ENCODE assay signal across 2 cellular contexts in the genomic region with DNA sequence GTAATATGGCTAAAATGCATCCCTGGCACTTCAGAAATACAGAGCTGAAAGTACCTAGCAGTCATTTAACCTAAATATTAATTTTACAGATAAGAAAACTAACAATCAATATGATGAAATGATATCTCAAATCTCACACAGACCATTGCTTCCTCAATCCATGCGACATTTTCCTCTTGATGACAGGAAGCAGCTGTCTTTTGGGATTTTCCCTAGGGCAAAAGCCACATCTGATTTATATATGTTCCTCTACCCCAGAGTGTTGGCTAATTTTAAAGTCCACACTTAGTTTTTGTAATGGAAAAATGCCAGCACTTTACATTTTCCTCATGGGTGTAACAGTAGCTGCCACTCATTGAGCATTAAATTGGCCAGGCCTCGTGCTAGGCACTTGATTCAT.
TF ChIP-seq lines count a peak whose summit lies in the region.

No MANE protein-coding gene starts in this region.

TF ChIP-seq in SK-N-SH, 30 proteins besides CTCF, POLR2A, EP300 and RAD21 (continued from another document):
- TF ChIP-seq FOSL2 (IDR thresholded peaks at IDR 0.05; ENCODE audit: borderline replicate concordance, low read depth), result no peak
- no peak for TF ChIP-seq RXRA (IDR thresholded peaks at IDR 0.05; ENCODE audit: borderline replicate concordance, low read depth)
- no peak for TF ChIP-seq GABPA (IDR thresholded peaks at IDR 0.05; ENCODE audit: low read depth)
- TF ChIP-seq RCOR1 (IDR thresholded peaks at IDR 0.05; ENCODE audit: low read length), result peak; percentile 76
- no peak for TF ChIP-seq NFIC (IDR thresholded peaks at IDR 0.05; ENCODE audit: borderline replicate concordance)
- TF ChIP-seq EZH2phosphoT487 (IDR thresholded peaks at IDR 0.05; ENCODE audit: borderline replicate concordance, low read depth), result no peak
- peak; percentile 38 for TF ChIP-seq CHD2 (IDR thresholded peaks at IDR 0.05; ENCODE audit: low read length, partially characterized antibody)
- TF ChIP-seq, protein P1, sequence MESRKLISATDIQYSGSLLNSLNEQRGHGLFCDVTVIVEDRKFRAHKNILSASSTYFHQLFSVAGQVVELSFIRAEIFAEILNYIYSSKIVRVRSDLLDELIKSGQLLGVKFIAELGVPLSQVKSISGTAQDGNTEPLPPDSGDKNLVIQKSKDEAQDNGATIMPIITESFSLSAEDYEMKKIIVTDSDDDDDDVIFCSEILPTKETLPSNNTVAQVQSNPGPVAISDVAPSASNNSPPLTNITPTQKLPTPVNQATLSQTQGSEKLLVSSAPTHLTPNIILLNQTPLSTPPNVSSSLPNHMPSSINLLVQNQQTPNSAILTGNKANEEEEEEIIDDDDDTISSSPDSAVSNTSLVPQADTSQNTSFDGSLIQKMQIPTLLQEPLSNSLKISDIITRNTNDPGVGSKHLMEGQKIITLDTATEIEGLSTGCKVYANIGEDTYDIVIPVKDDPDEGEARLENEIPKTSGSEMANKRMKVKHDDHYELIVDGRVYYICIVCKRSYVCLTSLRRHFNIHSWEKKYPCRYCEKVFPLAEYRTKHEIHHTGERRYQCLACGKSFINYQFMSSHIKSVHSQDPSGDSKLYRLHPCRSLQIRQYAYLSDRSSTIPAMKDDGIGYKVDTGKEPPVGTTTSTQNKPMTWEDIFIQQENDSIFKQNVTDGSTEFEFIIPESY (IDR thresholded peaks at IDR 0.05; ENCODE audit: borderline replicate concordance, low read depth), result no peak
- TF ChIP-seq NRF1 (IDR thresholded peaks at IDR 0.05; ENCODE audit: low read depth, low read length), result no peak
- TF ChIP-seq, protein P2, sequence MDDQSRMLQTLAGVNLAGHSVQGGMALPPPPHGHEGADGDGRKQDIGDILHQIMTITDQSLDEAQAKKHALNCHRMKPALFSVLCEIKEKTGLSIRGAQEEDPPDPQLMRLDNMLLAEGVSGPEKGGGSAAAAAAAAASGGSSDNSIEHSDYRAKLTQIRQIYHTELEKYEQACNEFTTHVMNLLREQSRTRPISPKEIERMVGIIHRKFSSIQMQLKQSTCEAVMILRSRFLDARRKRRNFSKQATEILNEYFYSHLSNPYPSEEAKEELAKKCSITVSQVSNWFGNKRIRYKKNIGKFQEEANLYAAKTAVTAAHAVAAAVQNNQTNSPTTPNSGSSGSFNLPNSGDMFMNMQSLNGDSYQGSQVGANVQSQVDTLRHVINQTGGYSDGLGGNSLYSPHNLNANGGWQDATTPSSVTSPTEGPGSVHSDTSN (IDR thresholded peaks at IDR 0.05), result no peak
- TF ChIP-seq, protein P3, sequence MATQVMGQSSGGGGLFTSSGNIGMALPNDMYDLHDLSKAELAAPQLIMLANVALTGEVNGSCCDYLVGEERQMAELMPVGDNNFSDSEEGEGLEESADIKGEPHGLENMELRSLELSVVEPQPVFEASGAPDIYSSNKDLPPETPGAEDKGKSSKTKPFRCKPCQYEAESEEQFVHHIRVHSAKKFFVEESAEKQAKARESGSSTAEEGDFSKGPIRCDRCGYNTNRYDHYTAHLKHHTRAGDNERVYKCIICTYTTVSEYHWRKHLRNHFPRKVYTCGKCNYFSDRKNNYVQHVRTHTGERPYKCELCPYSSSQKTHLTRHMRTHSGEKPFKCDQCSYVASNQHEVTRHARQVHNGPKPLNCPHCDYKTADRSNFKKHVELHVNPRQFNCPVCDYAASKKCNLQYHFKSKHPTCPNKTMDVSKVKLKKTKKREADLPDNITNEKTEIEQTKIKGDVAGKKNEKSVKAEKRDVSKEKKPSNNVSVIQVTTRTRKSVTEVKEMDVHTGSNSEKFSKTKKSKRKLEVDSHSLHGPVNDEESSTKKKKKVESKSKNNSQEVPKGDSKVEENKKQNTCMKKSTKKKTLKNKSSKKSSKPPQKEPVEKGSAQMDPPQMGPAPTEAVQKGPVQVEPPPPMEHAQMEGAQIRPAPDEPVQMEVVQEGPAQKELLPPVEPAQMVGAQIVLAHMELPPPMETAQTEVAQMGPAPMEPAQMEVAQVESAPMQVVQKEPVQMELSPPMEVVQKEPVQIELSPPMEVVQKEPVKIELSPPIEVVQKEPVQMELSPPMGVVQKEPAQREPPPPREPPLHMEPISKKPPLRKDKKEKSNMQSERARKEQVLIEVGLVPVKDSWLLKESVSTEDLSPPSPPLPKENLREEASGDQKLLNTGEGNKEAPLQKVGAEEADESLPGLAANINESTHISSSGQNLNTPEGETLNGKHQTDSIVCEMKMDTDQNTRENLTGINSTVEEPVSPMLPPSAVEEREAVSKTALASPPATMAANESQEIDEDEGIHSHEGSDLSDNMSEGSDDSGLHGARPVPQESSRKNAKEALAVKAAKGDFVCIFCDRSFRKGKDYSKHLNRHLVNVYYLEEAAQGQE (IDR thresholded peaks at IDR 0.05; ENCODE audit: low read depth, low read length), result no peak
- TF ChIP-seq, protein P4, sequence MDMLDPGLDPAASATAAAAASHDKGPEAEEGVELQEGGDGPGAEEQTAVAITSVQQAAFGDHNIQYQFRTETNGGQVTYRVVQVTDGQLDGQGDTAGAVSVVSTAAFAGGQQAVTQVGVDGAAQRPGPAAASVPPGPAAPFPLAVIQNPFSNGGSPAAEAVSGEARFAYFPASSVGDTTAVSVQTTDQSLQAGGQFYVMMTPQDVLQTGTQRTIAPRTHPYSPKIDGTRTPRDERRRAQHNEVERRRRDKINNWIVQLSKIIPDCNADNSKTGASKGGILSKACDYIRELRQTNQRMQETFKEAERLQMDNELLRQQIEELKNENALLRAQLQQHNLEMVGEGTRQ (IDR thresholded peaks at IDR 0.05; ENCODE audit: borderline replicate concordance, low read depth, low read length), result no peak
- peak; percentile 71 for TF ChIP-seq GATA2 (CRISPR knock-in tag; IDR thresholded peaks at IDR 0.05)
- no peak for TF ChIP-seq FOXJ3 (CRISPR knock-in tag; IDR thresholded peaks at IDR 0.05)
- TF ChIP-seq, protein P5, sequence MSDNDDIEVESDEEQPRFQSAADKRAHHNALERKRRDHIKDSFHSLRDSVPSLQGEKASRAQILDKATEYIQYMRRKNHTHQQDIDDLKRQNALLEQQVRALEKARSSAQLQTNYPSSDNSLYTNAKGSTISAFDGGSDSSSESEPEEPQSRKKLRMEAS (IDR thresholded peaks at IDR 0.05; ENCODE audit: low read depth), result no peak
- no peak for TF ChIP-seq TEAD4 (IDR thresholded peaks at IDR 0.05; ENCODE audit: borderline replicate concordance, insufficient read depth)
- no peak for TF ChIP-seq ELF1 (IDR thresholded peaks at IDR 0.05)
- no peak for TF ChIP-seq RFX5 (IDR thresholded peaks at IDR 0.05; ENCODE audit: low read length)
- TF ChIP-seq, protein P6, sequence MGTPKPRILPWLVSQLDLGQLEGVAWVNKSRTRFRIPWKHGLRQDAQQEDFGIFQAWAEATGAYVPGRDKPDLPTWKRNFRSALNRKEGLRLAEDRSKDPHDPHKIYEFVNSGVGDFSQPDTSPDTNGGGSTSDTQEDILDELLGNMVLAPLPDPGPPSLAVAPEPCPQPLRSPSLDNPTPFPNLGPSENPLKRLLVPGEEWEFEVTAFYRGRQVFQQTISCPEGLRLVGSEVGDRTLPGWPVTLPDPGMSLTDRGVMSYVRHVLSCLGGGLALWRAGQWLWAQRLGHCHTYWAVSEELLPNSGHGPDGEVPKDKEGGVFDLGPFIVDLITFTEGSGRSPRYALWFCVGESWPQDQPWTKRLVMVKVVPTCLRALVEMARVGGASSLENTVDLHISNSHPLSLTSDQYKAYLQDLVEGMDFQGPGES (IDR thresholded peaks at IDR 0.05; ENCODE audit: low read depth, low read length), result no peak
- TF ChIP-seq FOXM1 (IDR thresholded peaks at IDR 0.05; ENCODE audit: low read depth), result no peak
TF ChIP-seq in SK-N-SH: peak in this region for 4.

TF ChIP-seq in SK-N-SH treated with all-trans-retinoic acid at 6 μM for 48 hours, 23 proteins besides CTCF, POLR2A, EP300 and RAD21:
- TF ChIP-seq, protein P7, sequence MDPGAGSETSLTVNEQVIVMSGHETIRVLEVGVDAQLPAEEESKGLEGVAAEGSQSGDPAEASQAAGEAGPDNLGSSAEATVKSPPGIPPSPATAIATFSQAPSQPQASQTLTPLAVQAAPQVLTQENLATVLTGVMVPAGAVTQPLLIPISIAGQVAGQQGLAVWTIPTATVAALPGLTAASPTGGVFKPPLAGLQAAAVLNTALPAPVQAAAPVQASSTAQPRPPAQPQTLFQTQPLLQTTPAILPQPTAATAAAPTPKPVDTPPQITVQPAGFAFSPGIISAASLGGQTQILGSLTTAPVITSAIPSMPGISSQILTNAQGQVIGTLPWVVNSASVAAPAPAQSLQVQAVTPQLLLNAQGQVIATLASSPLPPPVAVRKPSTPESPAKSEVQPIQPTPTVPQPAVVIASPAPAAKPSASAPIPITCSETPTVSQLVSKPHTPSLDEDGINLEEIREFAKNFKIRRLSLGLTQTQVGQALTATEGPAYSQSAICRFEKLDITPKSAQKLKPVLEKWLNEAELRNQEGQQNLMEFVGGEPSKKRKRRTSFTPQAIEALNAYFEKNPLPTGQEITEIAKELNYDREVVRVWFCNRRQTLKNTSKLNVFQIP (CRISPR knock-in tag; IDR thresholded peaks at IDR 0.05; ENCODE audit: borderline replicate concordance, low read depth), result no peak
- no peak for TF ChIP-seq ZFP30 (CRISPR knock-in tag; IDR thresholded peaks at IDR 0.05)
